8 cellular contexts compared by ENCODE assay signal in genomic region chr3:159804726-159805410, GRCh38. TPM values are rescaled to one million over a fixed set of nuclear protein-coding genes. Genes with fewer than 3 reads are reported as not detected.
DNase-seq lines count a peak whose midpoint lies in the region; ATAC-seq and TF ChIP-seq lines count a peak whose summit lies in the region.

No MANE protein-coding gene starts in this region.

- TF ChIP-seq POLR2A in uterus (IDR thresholded peaks at IDR 0.05): no peak

- DNase-seq in BE2C (peak; percentile 75), NCI-H1417 (lab: John Stamatoyannopoulos, UW) (peak; percentile 74 to 93 (median 84)), SKM-1 treated with dmso at 0.1 percent for 144 hours (lab: John Stamatoyannopoulos, UW; ENCODE audit: unreplicated experiment) (peak; percentile 43), epidermal melanocyte (ENCODE audit: insufficient read length, low spot score) (peak; percentile 41), uterus (peak; percentile 64 to 79)

- H3K27ac ChIP-seq in muscle layer of colon (ENCODE audit: low read depth, low read length): peak overlapping the region; percentile 70
- peak overlapping the region; percentile 48 to 70 for H3K27ac ChIP-seq in uterus

- H3K27me3 ChIP-seq in BE2C (no peaks in the 10 kb centered on the region), muscle layer of colon (ENCODE audit: control insufficient read depth in 1 of 2, insufficient read depth in 2 of 2, low read length in 2 of 2) (no peaks in the 10 kb centered on the region), uterus (no peaks in the 10 kb centered on the region)

- H3K36me3 ChIP-seq in BE2C: no peaks in the 10 kb centered on the region
- H3K36me3 ChIP-seq in muscle layer of colon (ENCODE audit: insufficient read depth, low read length): no peaks in the 10 kb centered on the region
- no peaks in the 10 kb centered on the region for H3K36me3 ChIP-seq in uterus

- intact Hi-C loops in uterus (cut with DNase I; ENCODE audit: low total_unique reads): loop anchor here (5.0 kb wide), 1 partner anchor 193 kb away; no protein-coding TSS in a partner anchor

- peak overlapping the region; percentile 17 for H3K9ac ChIP-seq in muscle layer of colon (ENCODE audit: low read length)

- H3K9me3 ChIP-seq in BE2C: no peaks in the 10 kb centered on the region
- H3K9me3 ChIP-seq in muscle layer of colon (ENCODE audit: low read length): no peaks in the 10 kb centered on the region
- H3K9me3 ChIP-seq in uterus: no peaks in the 10 kb centered on the region

- ATAC-seq in GM18511 (IDR thresholded peaks at IDR 0.05; ENCODE audit: unreplicated experiment): peak; percentile 98
- peak; percentile 98 for ATAC-seq in HG02870 (IDR thresholded peaks at IDR 0.05; ENCODE audit: unreplicated experiment)

- TF ChIP-seq CTCF in BE2C (IDR thresholded peaks at IDR 0.05; ENCODE audit: low read depth, low read length): peak; percentile 99
- peak; percentile 80 to 87 (median 85) for TF ChIP-seq CTCF in uterus (IDR thresholded peaks at IDR 0.05)

- no peak overlapping the region for H3K4me3 ChIP-seq in BE2C (ENCODE audit: low read depth, low read length)
- H3K4me3 ChIP-seq in muscle layer of colon (ENCODE audit: low read depth in 1 of 2, low read length in 2 of 2): peak overlapping the region in 1 of 2 donors; percentile 24
- no peak overlapping the region for H3K4me3 ChIP-seq in uterus

- H3K4me1 ChIP-seq in BE2C: no peaks in the 10 kb centered on the region
- H3K4me1 ChIP-seq in muscle layer of colon (ENCODE audit: insufficient read depth, low read length): peaks cover 66% of the 10 kb centered on the region
- peaks cover 0 to 6% of the 10 kb centered on the region in 2 donors for H3K4me1 ChIP-seq in uterus

RNA-seq across cellular contexts. Expression of gene SCHIP1, which starts 34.8 kb away (rescaled TPM):
- 317 TPM for polyA plus RNA-seq in BE2C (2012; ENCODE audit: insufficient read depth, insufficient read length, low read depth)
- 10 to 100 TPM in 2 of 4 donors, 1 to 10 TPM in 2; 1.8 to 29.4 (median 7.0) TPM for total RNA-seq in uterus
